ENCODE assay signal across 10 cellular contexts in the genomic region with DNA sequence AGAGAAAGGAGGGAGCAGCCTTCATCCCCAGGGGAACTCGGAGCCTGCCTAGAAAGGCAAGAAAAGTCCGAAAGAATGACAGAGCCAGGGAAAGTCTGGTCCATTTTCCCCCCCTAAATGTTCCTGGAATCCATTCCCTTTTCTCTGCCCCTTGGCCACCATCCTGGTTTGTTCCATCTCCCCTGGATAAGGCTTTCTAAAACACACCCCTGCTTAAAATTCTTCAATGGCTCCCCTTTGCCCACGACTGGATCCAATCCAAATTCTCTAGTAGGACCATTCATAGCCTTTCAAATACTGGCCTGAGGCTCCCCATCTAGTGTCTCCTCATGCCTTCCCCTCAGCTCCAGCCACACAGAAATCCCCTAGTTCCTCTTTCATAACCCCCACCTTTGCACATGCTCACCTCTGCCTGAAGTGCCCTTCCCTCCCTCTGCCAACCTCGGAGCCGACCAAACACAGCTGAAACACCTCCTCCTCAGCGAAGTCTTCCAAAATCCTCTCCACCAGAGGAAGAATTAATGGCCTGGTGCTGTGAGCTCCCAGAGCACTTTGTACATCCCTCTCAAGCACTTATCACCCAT.
DNase-seq lines count a peak whose midpoint lies in the region; ATAC-seq and TF ChIP-seq lines count a peak whose summit lies in the region.
"Had no signal": no experiment of that assay in that cellular context is flagged by ENCODE, and none has a peak within 500 bp of the region (broad histone marks: within the 10 kb centered on the region; RNA-seq: fewer than 3 reads in every experiment).

No MANE protein-coding gene starts in this region.

- POLR2A ChIA-PET in activated B cell treated with CpG ODN at 0.5 μM for 24 hours (lab: Charles Lee) = no interaction called here

- DNase-seq in NCI-H2171 treated with DMSO at 0.1 percent for 48 hours (lab: John Stamatoyannopoulos, UW) = peak; percentile 18
- no peak for DNase-seq in NCI-H2171 (lab: John Stamatoyannopoulos, UW)
- DNase-seq in activated B cell treated with CpG ODN at 0.5 μM for 24 hours = peak; percentile 28
- peak; percentile 67 for DNase-seq in superior temporal gyrus (ENCODE audit: extremely low spot score)
- DNase-seq in A172 (ENCODE audit: low spot score) = no peak
- DNase-seq in NCI-H2081 treated with DMSO at 0.1 percent for 48 hours (lab: John Stamatoyannopoulos, UW) = no peak
- no peak for DNase-seq in Right ventricle myocardium inferior (ENCODE audit: missing footprints)
- DNase-seq: activated CD8-positive, alpha-beta memory T cell treated with anti-CD3 and anti-CD28 coated beads for 24 hours; amniotic stem cell had no signal

- H3K9me3 Mint-ChIP-seq in activated B cell treated with CpG ODN at 0.5 μM for 24 hours = no peaks in the 10 kb centered on the region

- TF ChIP-seq CTCF in activated B cell treated with CpG ODN at 0.5 μM for 24 hours (IDR thresholded peaks at IDR 0.05) = no peak

- peaks cover 23% of the 10 kb centered on the region for H3K4me1 Mint-ChIP-seq in activated B cell treated with CpG ODN at 0.5 μM for 24 hours

- H3K27me3 Mint-ChIP-seq in activated B cell treated with CpG ODN at 0.5 μM for 24 hours = peaks cover 30% of the 10 kb centered on the region

- H3K4me3 Mint-ChIP-seq in activated B cell treated with CpG ODN at 0.5 μM for 24 hours = peak overlapping the region; percentile 33

- H3K36me3 Mint-ChIP-seq in activated B cell treated with CpG ODN at 0.5 μM for 24 hours (ENCODE audit: low read depth) = no peaks in the 10 kb centered on the region

- ATAC-seq in HG03175 (IDR thresholded peaks at IDR 0.05; ENCODE audit: unreplicated experiment) (peak; percentile 61), activated B cell treated with CpG ODN at 0.5 μM for 24 hours (ENCODE audit: low read depth) (peak; percentile 87), Right ventricle myocardium inferior (no peak)

- intact Hi-C loops in activated B cell treated with CpG ODN at 0.5 μM for 24 hours (cut with micrococcal nuclease) (loop anchor here (5.0 kb wide), 3 partner anchors 65 to 220 kb away; partner anchors contain the start of genes PCDH1 and RNF14), Right ventricle myocardium inferior (cut with DNase I) (no loop called here)

- CTCF ChIA-PET in activated B cell treated with CpG ODN at 0.5 μM for 24 hours (lab: Charles Lee) = interaction anchor here (0.7 to 1.0 kb wide), 2 partner anchors 45 to 56 kb away, joined by 4 to 7 read pairs; no protein-coding TSS in a partner anchor

- peak overlapping the region; percentile 70 for H3K27ac Mint-ChIP-seq in activated B cell treated with CpG ODN at 0.5 μM for 24 hours

Comparison
In these comparisons a context has a peak if more than half of its experiments do, and no peak if none do; other contexts are left out.
1. DNase-seq: peak in NCI-H2171 treated with DMSO at 0.1 percent for 48 hours (single experiment), activated B cell treated with CpG ODN at 0.5 μM for 24 hours (single experiment) and superior temporal gyrus (single experiment); none in NCI-H2171 (single experiment), A172 (single experiment), NCI-H2081 treated with DMSO at 0.1 percent for 48 hours (single experiment) and Right ventricle myocardium inferior (single experiment).